In genomic region chr11:77819411-77819920, GRCh38 we compare ENCODE assay signal across 8 cellular contexts. TPM values are rescaled to one million over a fixed set of nuclear protein-coding genes. Genes with fewer than 3 reads are reported as not detected.
DNase-seq lines count a peak whose midpoint lies in the region; ATAC-seq and TF ChIP-seq lines count a peak whose summit lies in the region.

No MANE protein-coding gene starts in this region.

- 0 out of 2 replicates have a peak overlapping the region, but pooled peaks have one; percentile 6 for H2BK120ac ChIP-seq in IMR-90 (ENCODE audit: low read depth, low read length)

- peaks cover 3 to 63% of the 10 kb centered on the region in 2 experiments; a peak in 3 of 4 replicates for H3K79me1 ChIP-seq in IMR-90 (ENCODE audit: low read depth in 1 of 2, low read length in 2 of 2)

- H3K23ac ChIP-seq in IMR-90 (ENCODE audit: low read depth, low read length), result peak overlapping the region; percentile 72; the same call in 1 of the 2 replicates

- H3K79me2 ChIP-seq in OCI-LY3 (ENCODE audit: low read length), result peaks cover 60% of the 10 kb centered on the region

- peak overlapping the region; percentile 91 for H2AK5ac ChIP-seq in IMR-90 (ENCODE audit: low read depth, low read length)

- no peak for TF ChIP-seq POLR2A in IMR-90 (IDR thresholded peaks at IDR 0.05; ENCODE audit: low read depth, low read length)

- POLR2A ChIA-PET in IMR-90 (lab: Charles Lee; ENCODE audit: unreplicated experiment), result interaction anchor here (0.5 to 1.1 kb wide), 2 partner anchors 175 to 185 kb away, joined by 3 to 4 read pairs; partner anchors contain the start of gene INTS4

- H3K36me3 ChIP-seq in IMR-90 (ENCODE audit: control insufficient read depth, insufficient read depth, low read length), result no peaks in the 10 kb centered on the region
- peaks cover 13% of the 10 kb centered on the region for H3K36me3 ChIP-seq in OCI-LY3 (replicated peaks; ENCODE audit: low read depth, low read length)
- H3K36me3 ChIP-seq in mucosa of descending colon (ENCODE audit: low read depth), result no peaks in the 10 kb centered on the region

- peak overlapping the region; percentile 89 for H3K27ac ChIP-seq in IMR-90 (ENCODE audit: insufficient read depth, low read length)
- H3K27ac ChIP-seq in OCI-LY3 (ENCODE audit: low read length), result peak overlapping the region; percentile 78
- H3K27ac ChIP-seq in epithelial cell of prostate, result peak overlapping the region; percentile 82

- H4K91ac ChIP-seq in IMR-90 (ENCODE audit: insufficient read depth, low read depth, low read length), result peak overlapping the region; percentile 25; the same call in 1 of the 2 replicates

- peak overlapping the region; percentile 95 for H3K4ac ChIP-seq in IMR-90 (ENCODE audit: low read depth, low read length)

- peak overlapping the region; percentile 9; the same call in 1 of the 2 replicates for H4K5ac ChIP-seq in IMR-90 (ENCODE audit: low read depth, low read length)

- H3K18ac ChIP-seq in IMR-90 (ENCODE audit: low read depth, low read length), result no peak overlapping the region

- H3K9me1 ChIP-seq in IMR-90 (ENCODE audit: insufficient read depth, low read length), result no peaks in the 10 kb centered on the region; the same call in 1 of the 2 replicates

- H2BK15ac ChIP-seq in IMR-90 (ENCODE audit: low read depth, low read length), result no peak overlapping the region; the same call in 2 of the 3 replicates

- TF ChIP-seq RAD21 in IMR-90 (IDR thresholded peaks at IDR 0.05; ENCODE audit: low read length), result peak; percentile 40

- H2BK20ac ChIP-seq in IMR-90 (ENCODE audit: low read depth, low read length), result no peak overlapping the region

- dilution Hi-C loops in IMR-90 (cut with HindIII; ENCODE audit: low sequenced_read_pairs, unreplicated experiment), result no loop called here

- peak overlapping the region; percentile 75; the same call in 1 of the 2 replicates for H3K56ac ChIP-seq in IMR-90 (ENCODE audit: extremely low read depth, insufficient read depth, low read length)

- H2AFZ ChIP-seq in IMR-90 (replicated peaks; ENCODE audit: low read length, poor library complexity) (peak overlapping the region; percentile 98), OCI-LY3 (ENCODE audit: low read depth, low read length) (peak overlapping the region; percentile 48; the same call in 1 of the 2 replicates)

- peak; percentile 90 for DNase-seq in DMS 273 (lab: John Stamatoyannopoulos, UW; ENCODE audit: unreplicated experiment)
- DNase-seq in IMR-90, result peak; percentile 88
- DNase-seq in activated T-cell treated with anti-CD3 and anti-CD28 coated beads for 24 hours (ENCODE audit: low read depth), result peak; percentile 76
- DNase-seq in epithelial cell of prostate (ENCODE audit: low read depth, low spot score), result peak; percentile 59
- DNase-seq in mucosa of descending colon, result peak; percentile 86 to 90 (median 88)
- peak; percentile 74 to 75 for DNase-seq in stimulated activated CD8-positive, alpha-beta memory T cell treated with anti-CD3 and anti-CD28 coated beads, Interleukin-2, amount 100 ng/mL, for 48 hours (ENCODE audit: low read depth in 2 of 2)

- TF ChIP-seq CTCF in IMR-90 (conservative IDR thresholded peaks at IDR 0.05; ENCODE audit: low read depth, low read length), result 0 out of 2 replicates have a peak, but pooled peaks have one; percentile 7
- TF ChIP-seq CTCF in OCI-LY3 (IDR thresholded peaks at IDR 0.05; ENCODE audit: low read depth, low read length), result no peak
- no peak for TF ChIP-seq CTCF in mucosa of descending colon (IDR thresholded peaks at IDR 0.05)

- H3K14ac ChIP-seq in IMR-90 (replicated peaks; ENCODE audit: low read depth, low read length), result peak overlapping the region; percentile 46

- H3K9me3 ChIP-seq in IMR-90 (ENCODE audit: control insufficient read depth, insufficient read depth, low read length) (peaks cover 4% of the 10 kb centered on the region; the same call in 1 of the 2 replicates), OCI-LY3 (ENCODE audit: insufficient read depth, low read length) (0 out of 2 replicates have a peak, but pooled peaks cover 3% of the 10 kb centered on the region), mucosa of descending colon (peaks cover 2% of the 10 kb centered on the region)

- no TSS peak for BruUV-seq in IMR-90 (replicated peaks; lab: Mats Ljungman, UMichigan)

- no peaks in the 10 kb centered on the region for H3K27me3 ChIP-seq in IMR-90 (ENCODE audit: control insufficient read depth, insufficient read depth, low read length)
- no peaks in the 10 kb centered on the region for H3K27me3 ChIP-seq in OCI-LY3 (ENCODE audit: low read depth, low read length)

- ATAC-seq in GM21528 (IDR thresholded peaks at IDR 0.05; ENCODE audit: low FRiP score, unreplicated experiment) (peak; percentile 51), IMR-90 (ENCODE audit: low read depth) (peak; percentile 31), mucosa of descending colon (peak; percentile 62)

- intact Hi-C loops in IMR-90 (cut with micrococcal nuclease), result loop anchor here (5.0 kb wide), 1 partner anchor 37 kb away; no protein-coding TSS in a partner anchor
- intact Hi-C loops in mucosa of descending colon (cut with DNase I, micrococcal nuclease), result no loop called here

- H3K9ac ChIP-seq in IMR-90 (ENCODE audit: low read depth, low read length) (peak overlapping the region; percentile 88), OCI-LY3 (ENCODE audit: low read length) (peak overlapping the region; percentile 85)

- peak overlapping the region; percentile 15 to 32; a peak in 3 of 4 replicates for H4K8ac ChIP-seq in IMR-90 (ENCODE audit: low read depth in 2 of 2, low read length in 2 of 2)

- peak overlapping the region; percentile 91 for H2BK5ac ChIP-seq in IMR-90 (ENCODE audit: low read depth, low read length, poor library complexity, severe bottlenecking)

- H3K4me3 ChIP-seq in IMR-90 (ENCODE audit: insufficient read depth, low read depth, low read length) (peak overlapping the region; percentile 94), OCI-LY3 (ENCODE audit: low read length) (peak overlapping the region; percentile 88), mucosa of descending colon (peak overlapping the region; percentile 100)

- H4K20me1 ChIP-seq in IMR-90 (ENCODE audit: insufficient read depth, low read length), result peaks cover 46% of the 10 kb centered on the region
- H4K20me1 ChIP-seq in OCI-LY3 (ENCODE audit: insufficient read depth, low read length), result peaks cover 45% of the 10 kb centered on the region

- WGBS in IMR-90 (ENCODE audit: extremely low coverage in 2 of 2, insufficient read length in 1 of 2), 2 experiments, result 0% methylated on average over 6 of the region's 19 CpGs; no CpG with 5 or more reads in 1 of the 2 experiments

- CTCF ChIA-PET in IMR-90 (lab: Yijun Ruan, JAX), result no interaction called here

- in situ Hi-C loops in IMR-90 (cut with MboI; ENCODE audit: low sequenced_read_pairs), result no loop called here

- peak overlapping the region; percentile 92 for H3K4me2 ChIP-seq in IMR-90 (ENCODE audit: low read depth, low read length)
- peak overlapping the region; percentile 89 for H3K4me2 ChIP-seq in OCI-LY3 (ENCODE audit: low read length)

- H2AK9ac ChIP-seq in IMR-90 (replicated peaks; ENCODE audit: low read depth, low read length, poor library complexity), result peak overlapping the region; percentile 98

- peaks cover 3% of the 10 kb centered on the region for H3K4me1 ChIP-seq in IMR-90 (ENCODE audit: control insufficient read depth, insufficient read depth, low read length)
- peaks cover 3% of the 10 kb centered on the region; the same call in 1 of the 2 replicates for H3K4me1 ChIP-seq in OCI-LY3 (ENCODE audit: low read length)
- peaks cover 8% of the 10 kb centered on the region for H3K4me1 ChIP-seq in mucosa of descending colon (ENCODE audit: low read depth)

TF ChIP-seq in IMR-90, 13 proteins besides CTCF, POLR2A, EP300 and RAD21:
- no peak for TF ChIP-seq CHD1 (IDR thresholded peaks at IDR 0.05; ENCODE audit: low read depth, low read length)
- TF ChIP-seq MXI1 (IDR thresholded peaks at IDR 0.05; ENCODE audit: borderline replicate concordance, low read depth, low read length), result peak; percentile 86; the same call in 1 of the 2 replicates

RNA-seq across cellular contexts. Expression of gene RSF1, which starts 1.1 kb away (rescaled TPM):
- total RNA-seq in IMR-90 (2012; rRNA removed), result 18.5 and 26.7 TPM in 2 replicates
- polyA plus RNA-seq in IMR-90 (2012; rRNA removed), result 13.9 and 19.1 TPM in 2 replicates
- 1.9 and 3.8 TPM in 2 replicates for polyA plus RNA-seq in IMR-90 (2012; cell fraction: cytosol; rRNA removed)
- polyA plus RNA-seq in IMR-90 (2012; cell fraction: nucleus; rRNA removed; ENCODE audit: low replicate concordance), result 1.3 and 13.3 TPM in 2 replicates
- total RNA-seq in mucosa of descending colon, result 10 to 100 TPM; 43.7 to 80.2 (median 44.4) TPM

RNA-seq across cellular contexts. Expression of gene AAMDC, which starts 1.5 kb away (rescaled TPM):
- total RNA-seq in IMR-90 (2012; rRNA removed) (15.8 and 49.7 TPM in 2 replicates), mucosa of descending colon (10 to 100 TPM; 22.9 to 28.1 (median 27.9) TPM)
- 47.6 and 51.2 TPM in 2 replicates for polyA plus RNA-seq in IMR-90 (2012; rRNA removed)
- 20.9 and 28.0 TPM in 2 replicates for polyA plus RNA-seq in IMR-90 (2012; cell fraction: cytosol; rRNA removed)
- 3.7 and 17.0 TPM in 2 replicates for polyA plus RNA-seq in IMR-90 (2012; cell fraction: nucleus; rRNA removed; ENCODE audit: low replicate concordance)

Comparison
In these comparisons a context has a peak if more than half of its experiments do, and no peak if none do; other contexts are left out.
1. Peak in every context shown above with its lines: DNase-seq, ATAC-seq, H3K4me3 ChIP-seq and H3K27ac ChIP-seq.